In genomic region chr10:122814493-122814892, GRCh38 we compare ENCODE assay signal across 8 cellular contexts.
"Had no signal": no experiment of that assay in that cellular context is flagged by ENCODE, and none has a peak within 500 bp of the region (broad histone marks: within the 10 kb centered on the region; RNA-seq: fewer than 3 reads in every experiment).

No MANE protein-coding gene starts in this region.

- ATAC-seq: HCT116, HepG2 had no signal

- H3K4me1 ChIP-seq: HAP-1 had no signal

- DNase-seq: GM23248, GOT3, H7, HFFc6 had no signal

- H3K27ac ChIP-seq: GM23248, HL-60 had no signal

- H3K36me3 ChIP-seq: HAP-1 had no signal

- FAIRE-seq: HepG2 had no signal

- H3K9me3 ChIP-seq: HAP-1 had no signal

- H3K4me3 ChIP-seq: GM23248, HAP-1 had no signal
